8 cellular contexts compared by ENCODE assay signal in the genomic region with DNA sequence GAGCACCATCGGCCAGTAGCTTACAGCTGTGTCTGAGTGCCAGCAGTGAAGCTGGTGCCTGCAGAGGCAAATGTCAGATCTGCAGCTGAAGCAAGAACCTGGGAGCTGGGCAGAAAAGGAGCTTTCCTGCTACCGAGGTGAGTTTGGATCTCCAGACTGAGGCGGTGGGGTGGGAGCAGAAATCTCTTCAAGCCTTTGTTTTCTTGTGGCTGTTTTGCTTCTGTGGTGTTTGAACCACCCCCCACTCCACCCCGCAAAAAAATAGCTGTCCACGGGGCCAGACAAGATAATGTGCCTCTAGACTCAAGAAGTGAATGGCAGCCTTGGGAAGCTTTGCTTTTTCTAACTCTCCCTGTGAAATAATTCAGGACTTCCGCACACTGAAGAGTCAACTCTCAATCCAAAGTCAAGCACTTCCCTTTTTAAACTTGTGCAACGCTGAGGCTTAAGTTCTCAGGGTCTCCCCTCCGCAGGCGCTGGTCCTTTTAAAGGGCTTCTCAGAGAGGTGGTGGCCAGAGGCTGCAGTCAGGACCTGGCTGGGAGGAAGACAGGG.
DNase-seq lines count a peak whose midpoint lies in the region; ATAC-seq and TF ChIP-seq lines count a peak whose summit lies in the region.

No MANE protein-coding gene starts in this region.

- no peaks in the 10 kb centered on the region for H3K36me3 Mint-ChIP-seq in effector memory CD8-positive, alpha-beta T cell (ENCODE audit: insufficient read depth)
- no peaks in the 10 kb centered on the region for H3K36me3 Mint-ChIP-seq in progenitor cell of endocrine pancreas (ENCODE audit: insufficient read depth)

- no peak overlapping the region for H3K27ac Mint-ChIP-seq in effector memory CD8-positive, alpha-beta T cell
- H3K27ac Mint-ChIP-seq in progenitor cell of endocrine pancreas = peak overlapping the region; percentile 37

- H3K4me1 Mint-ChIP-seq in effector memory CD8-positive, alpha-beta T cell (ENCODE audit: low read depth in 2 of 2) = peaks cover 4 to 9% of the 10 kb centered on the region in 2 donors
- H3K4me1 Mint-ChIP-seq in progenitor cell of endocrine pancreas (ENCODE audit: low read depth) = peaks cover 3% of the 10 kb centered on the region

- H3K4me3 ChIP-seq in NB4 (ENCODE audit: low read depth, low read length) (peak overlapping the region; percentile 16), foreskin fibroblast (ENCODE audit: low read depth in 1 of 2, low read length in 2 of 2) (peak overlapping the region in 1 of 2 donors; percentile 27)

- TF ChIP-seq POLR2A in NB4 (IDR thresholded peaks at IDR 0.05; ENCODE audit: extremely low read depth, insufficient read length) = no peak

- H3K27me3 Mint-ChIP-seq in effector memory CD8-positive, alpha-beta T cell = peaks cover 37 to 47% of the 10 kb centered on the region in 2 donors
- H3K27me3 Mint-ChIP-seq in progenitor cell of endocrine pancreas = peaks cover 23% of the 10 kb centered on the region

- ATAC-seq in GM18519 (IDR thresholded peaks at IDR 0.05; ENCODE audit: low FRiP score, unreplicated experiment) (peak; percentile 4), GM21390 (IDR thresholded peaks at IDR 0.05; ENCODE audit: unreplicated experiment) (no peak)
- ATAC-seq in effector memory CD8-positive, alpha-beta T cell (replicated peaks) = no peak

- H3K4me3 Mint-ChIP-seq in effector memory CD8-positive, alpha-beta T cell = peak overlapping the region; percentile 74 to 80
- H3K4me3 Mint-ChIP-seq in progenitor cell of endocrine pancreas (ENCODE audit: low read depth) = peak overlapping the region; percentile 76

- DNase-seq in NB4 (ENCODE audit: low read depth) (peak; percentile 82), progenitor cell of endocrine pancreas (ENCODE audit: low spot score, unreplicated experiment) (no peak), foreskin fibroblast (no peak), A172 (ENCODE audit: low spot score) (no peak)
- DNase-seq in effector memory CD8-positive, alpha-beta T cell = no peak
- DNase-seq in activated effector memory CD4-positive, alpha-beta T cell treated with Interleukin-2 at 50 U/mL for 16 hours = no peak

- TF ChIP-seq CTCF in NB4 (IDR thresholded peaks at IDR 0.05; ENCODE audit: low read depth, low read length) (no peak), progenitor cell of endocrine pancreas (IDR thresholded peaks at IDR 0.05; ENCODE audit: unreplicated experiment) (no peak), foreskin fibroblast (IDR thresholded peaks at IDR 0.05; ENCODE audit: low read depth, low read length) (no peak)

- no peaks in the 10 kb centered on the region for H3K9me3 Mint-ChIP-seq in effector memory CD8-positive, alpha-beta T cell
- H3K9me3 Mint-ChIP-seq in progenitor cell of endocrine pancreas (ENCODE audit: low read depth) = peaks cover 11% of the 10 kb centered on the region
